Comparison of ENCODE assay signal across 29 cellular contexts in genomic region chr9:101232405-101232977, GRCh38.
"Had no signal": no experiment of that assay in that cellular context is flagged by ENCODE, and none has a peak within 500 bp of the region (broad histone marks: within the 10 kb centered on the region; RNA-seq: fewer than 3 reads in every experiment).

No MANE protein-coding gene starts in this region.

- H3K36me3 ChIP-seq: adrenal gland, esophagus muscularis mucosa, gastrocnemius medialis, heart left ventricle had no signal

- H3K9me3 ChIP-seq: adrenal gland, body of pancreas, esophagus muscularis mucosa, gastrocnemius medialis had no signal

- H3K27me3 ChIP-seq: adrenal gland, body of pancreas, esophagus muscularis mucosa, foreskin keratinocyte, gastrocnemius medialis had no signal

- H3K4me3 ChIP-seq: adrenal gland, body of pancreas, esophagus muscularis mucosa, gastrocnemius medialis, heart left ventricle had no signal

- H3K27ac ChIP-seq: adrenal gland, body of pancreas, esophagus muscularis mucosa, foreskin keratinocyte, gastrocnemius medialis, heart left ventricle had no signal

- ATAC-seq: activated naive CD8-positive, alpha-beta T cell treated with anti-CD3 and anti-CD28 coated beads, Interleukin-2, amount 50 U/mL, for 24 hours; body of pancreas; effector memory CD8-positive, alpha-beta T cell; foreskin keratinocyte; gastrocnemius medialis; heart left ventricle; WTC11 had no signal

- H3K4me1 ChIP-seq: adrenal gland, body of pancreas, esophagus muscularis mucosa, foreskin keratinocyte, gastrocnemius medialis, heart left ventricle had no signal

- DNase-seq: activated CD4-positive, alpha-beta memory T cell treated with anti-CD3 and anti-CD28 coated beads, Interleukin-2, amount 10 ng/mL, durations not matched to agents 7 days and 5 days; activated CD4-positive, alpha-beta T cell treated with anti-CD3 and anti-CD28 coated beads for 1 hour; activated CD4-positive, alpha-beta T cell treated with anti-CD3 and anti-CD28 coated beads for 4 hours; activated CD4-positive, alpha-beta T cell treated with anti-CD3 and anti-CD28 coated beads, Interleukin-2, amount 10 ng/mL, durations not matched to agents 7 days and 5 days; activated CD4-positive, alpha-beta T cell treated with anti-CD3 and anti-CD28 coated beads, Interleukin-2, amount 50 U/mL, for 4 hours; activated CD8-positive, alpha-beta memory T cell treated with anti-CD3 and anti-CD28 coated beads for 24 hours; activated effector memory CD4-positive, alpha-beta T cell treated with anti-CD3 and anti-CD28 coated beads, Interleukin-2, amount 50 U/mL, for 16 hours; activated naive CD4-positive, alpha-beta T cell treated with anti-CD3 and anti-CD28 coated beads for 36 hours; activated naive CD8-positive, alpha-beta T cell treated with anti-CD3 and anti-CD28 coated beads for 36 hours; activated naive CD8-positive, alpha-beta T cell treated with anti-CD3 and anti-CD28 coated beads, Interleukin-2, amount 50 U/mL, for 24 hours; activated T-cell treated with anti-CD3 and anti-CD28 coated beads, Interleukin-2, amount 50 U/mL, for 1 hour; activated T-cell treated with anti-CD3 and anti-CD28 coated beads, Interleukin-2, amount 50 U/mL, for 48 hours; adrenal gland; amygdala; aorta; body of pancreas; caudate nucleus; cortex of kidney; dermis blood vessel endothelial cell; effector CD4-positive, alpha-beta T cell; effector memory CD8-positive, alpha-beta T cell; erythroblast; foreskin keratinocyte; gastrocnemius medialis; glutamatergic neuron; heart left ventricle; T-helper 2 cell had no signal
